9 cellular contexts compared by ENCODE assay signal in genomic region chr10:48655426-48656240, GRCh38. TPM values are rescaled to one million over a fixed set of nuclear protein-coding genes. Genes with fewer than 3 reads are reported as not detected.
DNase-seq lines count a peak whose midpoint lies in the region; ATAC-seq, FAIRE-seq and TF ChIP-seq lines count a peak whose summit lies in the region.
"Had no signal": no experiment of that assay in that cellular context is flagged by ENCODE, and none has a peak within 500 bp of the region (broad histone marks: within the 10 kb centered on the region; RNA-seq: fewer than 3 reads in every experiment).

No MANE protein-coding gene starts in this region.

- H3K4me3 ChIP-seq in Karpas-422 (ENCODE audit: low read length) (peak overlapping the region; percentile 70), K562 (peak overlapping the region; percentile 45), iPS-20b (ENCODE audit: low read length) (peak overlapping the region; percentile 45; the same call in 1 of the 2 replicates), skeletal muscle tissue (ENCODE audit: low read length in 3 of 3) (peak overlapping the region; percentile 66 to 76 (median 75))

- no peaks in the 10 kb centered on the region for H3K9me2 ChIP-seq in Karpas-422 (replicated peaks; ENCODE audit: insufficient read depth, low read length)

- ATAC-seq in GM21367 (IDR thresholded peaks at IDR 0.05; ENCODE audit: unreplicated experiment) = peak; percentile 4
- peak; percentile 70 for ATAC-seq in K562

- DNase-seq in COLO668 (lab: John Stamatoyannopoulos, UW; ENCODE audit: unreplicated experiment) = peak; percentile 66
- peak; percentile 57 for DNase-seq in Karpas-422
- peak in 3 of 4 experiments; percentile 31 to 68 (median 59) for DNase-seq in K562 (ENCODE audit: extremely low read depth in 1 of 4, low spot score in 3 of 4)
- DNase-seq in central memory CD4-positive, alpha-beta T cell = no peak
- no peak for DNase-seq in activated naive CD4-positive, alpha-beta T cell treated with Interleukin-2 at 50 U/mL for 16 hours

- TF ChIP-seq EP300 in K562 (IDR thresholded peaks at IDR 0.05; ENCODE audit: low read length) = no peak

- H3K9me3 ChIP-seq in Karpas-422 (ENCODE audit: low read length) (no peaks in the 10 kb centered on the region), K562 (replicated peaks; ENCODE audit: control insufficient read depth, insufficient read depth, low read depth, low read length) (no peaks in the 10 kb centered on the region), iPS-20b (ENCODE audit: insufficient read depth, low read depth, low read length) (no peaks in the 10 kb centered on the region), skeletal muscle tissue (ENCODE audit: control insufficient read depth in 3 of 3, low read length in 3 of 3) (no peaks in the 10 kb centered on the region)

- in situ Hi-C loops in K562 (cut with MboI) = loop anchor here (5.0 to 10.0 kb wide), 3 partner anchors 103 to 859 kb away; no protein-coding TSS in a partner anchor

- CTCF ChIA-PET in K562 (lab: Yijun Ruan, JAX; ENCODE audit: low intra/inter-chr PET ratio) = interaction anchor here (0.6 to 2.6 kb wide), 13 partner anchors 10 to 1663 kb away, joined by 3 to 46 read pairs (median 5); no protein-coding TSS in a partner anchor

- intact Hi-C loops in K562 (cut with micrococcal nuclease) = loop anchor here (2.0 kb wide), 1 partner anchor 103 kb away; no protein-coding TSS in a partner anchor

- whole genome bisulfite sequencing in K562 (ENCODE audit: insufficient coverage, low coverage, missing lambda C conversion rate) = 9% methylated on average over 51 of the region's 55 CpGs

- H3K4me2 ChIP-seq in Karpas-422 (ENCODE audit: low read depth, low read length, poor library complexity, severe bottlenecking) (peak overlapping the region; percentile 93), K562 (ENCODE audit: insufficient read depth, low read length) (peak overlapping the region; percentile 72)

- no peak for TF ChIP-seq CTCF in K562 (IDR thresholded peaks at IDR 0.05 in 2 of 3, conservative IDR thresholded peaks at IDR 0.05 in 1 of 3; ENCODE audit: insufficient read depth in 2 of 3, low read depth in 1 of 3, low read length in 3 of 3)

- FAIRE-seq in K562 (lab: Jason Lieb, UNC) = no peak

- H3K36me3 ChIP-seq in Karpas-422 (ENCODE audit: insufficient read depth, low read length) (no peaks in the 10 kb centered on the region), K562 (ENCODE audit: control insufficient read depth, insufficient read depth, low read length) (no peaks in the 10 kb centered on the region), iPS-20b (ENCODE audit: insufficient read depth, low read depth, low read length) (no peaks in the 10 kb centered on the region), skeletal muscle tissue (ENCODE audit: control insufficient read depth in 3 of 3, insufficient read depth in 3 of 3, low read length in 3 of 3) (no peaks in the 10 kb centered on the region)

- 0 out of 2 replicates have a peak overlapping the region, but pooled peaks have one; percentile 41 for H2AFZ ChIP-seq in Karpas-422 (ENCODE audit: low read length)
- H2AFZ ChIP-seq in K562 (ENCODE audit: low read depth, low read length) = peak overlapping the region; percentile 91

- no peak for TF ChIP-seq RAD21 in K562 (CRISPR knock-in tag; conservative IDR thresholded peaks at IDR 0.05 in 1 of 2, IDR thresholded peaks at IDR 0.05 in 1 of 2)

- no peaks in the 10 kb centered on the region for H4K20me1 ChIP-seq in Karpas-422 (ENCODE audit: insufficient read depth, low read depth, low read length)
- H4K20me1 ChIP-seq in K562 (replicated peaks; ENCODE audit: control insufficient read depth, insufficient read depth, low read length) = no peaks in the 10 kb centered on the region; the same call in 1 of the 2 replicates

- no TSS peak for BruUV-seq in K562 (replicated peaks; lab: Mats Ljungman, UMichigan)

- POLR2A ChIA-PET in K562 (lab: Yijun Ruan, JAX) = interaction anchor here (0.6 to 1.4 kb wide), 6 partner anchors 10 to 351 kb away, joined by 3 to 5 read pairs (median 3); no protein-coding TSS in a partner anchor

- no peak for TF ChIP-seq POLR2A in K562 (conservative IDR thresholded peaks at IDR 0.05)

- H3K9me1 ChIP-seq in K562 (ENCODE audit: control insufficient read depth, insufficient read depth, low read length) = no peaks in the 10 kb centered on the region

- H3K4me1 ChIP-seq in Karpas-422 (ENCODE audit: low read length) (peaks cover 44% of the 10 kb centered on the region), K562 (replicated peaks in 1 of 2; ENCODE audit: control insufficient read depth in 2 of 2, insufficient read depth in 2 of 2, low read length in 2 of 2) (peaks cover 10 to 24% of the 10 kb centered on the region in 2 experiments; a peak in 4 of 5 replicates), iPS-20b (ENCODE audit: insufficient read depth, low read length) (peaks cover 4% of the 10 kb centered on the region; the same call in 1 of the 2 replicates), skeletal muscle tissue (ENCODE audit: control insufficient read depth in 3 of 3, insufficient read depth in 3 of 3, low read length in 3 of 3) (peaks cover 11 to 15% (median 14%) of the 10 kb centered on the region in 3 donors)

- H3K27me3 ChIP-seq in Karpas-422 (ENCODE audit: low read length) (no peaks in the 10 kb centered on the region), K562 (ENCODE audit: control insufficient read depth in 2 of 2, insufficient read depth in 2 of 2, low read length in 2 of 2) (peaks cover 2 to 43% of the 10 kb centered on the region in 2 experiments; a peak in 3 of 5 replicates), iPS-20b (ENCODE audit: insufficient read depth, low read length) (peaks cover 40% of the 10 kb centered on the region), skeletal muscle tissue (ENCODE audit: control insufficient read depth in 3 of 3, insufficient read depth in 3 of 3, low read length in 3 of 3) (peaks cover 0 to 7% (median 6%) of the 10 kb centered on the region in 3 donors)

- H3K79me2 ChIP-seq in Karpas-422 (ENCODE audit: low read length) (no peaks in the 10 kb centered on the region), K562 (ENCODE audit: control insufficient read depth, insufficient read depth, low read length) (no peaks in the 10 kb centered on the region)

- H3K27ac ChIP-seq in Karpas-422 (ENCODE audit: low read length) = no peak overlapping the region
- no peak overlapping the region for H3K27ac ChIP-seq in K562 (ENCODE audit: extremely low read depth, low read depth, low read length)
- H3K27ac ChIP-seq in iPS-20b (ENCODE audit: low read length) = no peak overlapping the region
- peak overlapping the region; percentile 20 for H3K27ac ChIP-seq in skeletal muscle tissue (ENCODE audit: low read depth, low read length)

- H3K9ac ChIP-seq in Karpas-422 (ENCODE audit: low read length) (peak overlapping the region; percentile 61), K562 (ENCODE audit: insufficient read depth in 1 of 2, low read depth in 2 of 2, low read length in 2 of 2) (peak overlapping the region in 1 of 2 experiments; percentile 89; a peak in 2 of 4 replicates), iPS-20b (ENCODE audit: low read depth, low read length) (no peak overlapping the region), skeletal muscle tissue (ENCODE audit: low read depth in 1 of 3, low read length in 3 of 3) (peak overlapping the region; percentile 66 to 75 (median 67))

TF ChIP-seq in K562, 482 proteins besides CTCF, POLR2A, EP300 and RAD21 (continues in another document):
- peak; percentile 30; the same call in 1 of the 2 replicates for TF ChIP-seq NFE2 (IDR thresholded peaks at IDR 0.05; ENCODE audit: low read depth)

RNA-seq across cellular contexts. Expression of gene WDFY4, which starts 29.0 kb away (rescaled TPM):
- total RNA-seq in Karpas-422 (2014; rRNA removed; shearing (Covaris generic); ENCODE audit: low replicate concordance) = 144 and 181 TPM in 2 replicates
- 0.05 TPM in 1 of 2 replicates, not detected in the other for total RNA-seq in K562 (2011; cell fraction: chromatin; rRNA removed; ENCODE audit: low replicate concordance)
- not detected in 2 replicates for total RNA-seq in K562 (2011; cell fraction: nucleolus; rRNA removed)
- total RNA-seq in K562 (2011; cell fraction: nucleoplasm; rRNA removed) = not detected in 2 replicates
- total RNA-seq in K562 (2014; rRNA removed) = not detected in 2 replicates
- not detected in 2 replicates for total RNA-seq in K562 (2014; rRNA removed; fragmentation: Illumina TruSeq; extraction: Trizol)
- total RNA-seq in K562 (2015; rRNA removed; fragmentation: Illumina TruSeq; extraction: Trizol) = not detected in 2 replicates
- total RNA-seq in K562 (2021) = 0.02 and 0.29 TPM in 2 replicates
- 0.05 TPM in 1 of 2 replicates, not detected in the other for polyA plus RNA-seq in K562 (2011; rRNA removed)
- polyA plus RNA-seq in K562 (2011; cell fraction: cytosol; rRNA removed) = 0.01 and 0.03 TPM in 2 replicates
- 0.09 TPM in 1 of 2 replicates, not detected in the other for polyA plus RNA-seq in K562 (2011; cell fraction: nucleus; rRNA removed)
- polyA plus RNA-seq in K562 (2012) = 0.03 and 0.58 TPM in 2 replicates
- 0.08 TPM in 1 of 2 replicates, not detected in the other for polyA plus RNA-seq in K562 (2014; fragmentation: Illumina TruSeq; extraction: Trizol)
- polyA plus RNA-seq in K562 (2014; fragmentation: Nextera tagmentation; extraction: Ambion mirVana) = under 1 TPM in 1 of 2 experiments, not detected in 1; 0.01 TPM
- 0.01 TPM in 1 of 2 replicates, not detected in the other for polyA plus RNA-seq in K562 (2014; rRNA removed)
- polyA minus RNA-seq in K562 (2011; rRNA and poly(A)+ RNA removed) = not detected in 2 replicates
- not detected in 2 replicates for polyA minus RNA-seq in K562 (2011; cell fraction: cytosol; rRNA and poly(A)+ RNA removed)
- polyA minus RNA-seq in K562 (2011; cell fraction: nucleus; rRNA and poly(A)+ RNA removed) = not detected in 2 replicates
- total RNA-seq in skeletal muscle tissue = 2.6 TPM

RNA-seq across cellular contexts. Expression of gene ARHGAP22, which starts 50.8 kb away (rescaled TPM):
- 0.07 and 6.1 TPM in 2 replicates for total RNA-seq in Karpas-422 (2014; rRNA removed; shearing (Covaris generic); ENCODE audit: low replicate concordance)
- 9.9 and 13.9 TPM in 2 replicates for total RNA-seq in K562 (2011; cell fraction: chromatin; rRNA removed; ENCODE audit: low replicate concordance)
- 10.7 and 11.5 TPM in 2 replicates for total RNA-seq in K562 (2011; cell fraction: nucleolus; rRNA removed)
- total RNA-seq in K562 (2011; cell fraction: nucleoplasm; rRNA removed) = 8.2 and 9.7 TPM in 2 replicates
- 23.2 and 30.0 TPM in 2 replicates for total RNA-seq in K562 (2014; rRNA removed)
- total RNA-seq in K562 (2014; rRNA removed; fragmentation: Illumina TruSeq; extraction: Trizol) = 7.8 and 8.6 TPM in 2 replicates
- 12.4 and 12.7 TPM in 2 replicates for total RNA-seq in K562 (2015; rRNA removed; fragmentation: Illumina TruSeq; extraction: Trizol)
- 28.1 and 29.3 TPM in 2 replicates for total RNA-seq in K562 (2021)
- polyA plus RNA-seq in K562 (2011; rRNA removed) = 12.3 and 13.1 TPM in 2 replicates
- 12.0 and 31.3 TPM in 2 replicates for polyA plus RNA-seq in K562 (2011; cell fraction: cytosol; rRNA removed)
- 19.7 and 38.0 TPM in 2 replicates for polyA plus RNA-seq in K562 (2011; cell fraction: nucleus; rRNA removed)
- polyA plus RNA-seq in K562 (2012) = 6.0 and 12.9 TPM in 2 replicates
- 8.7 and 12.5 TPM in 2 replicates for polyA plus RNA-seq in K562 (2014; fragmentation: Illumina TruSeq; extraction: Trizol)
- 1 to 10 TPM; 1.3 to 1.4 TPM for polyA plus RNA-seq in K562 (2014; fragmentation: Nextera tagmentation; extraction: Ambion mirVana)
- 19.3 and 22.3 TPM in 2 replicates for polyA plus RNA-seq in K562 (2014; rRNA removed)
- 7.5 and 11.3 TPM in 2 replicates for polyA minus RNA-seq in K562 (2011; rRNA and poly(A)+ RNA removed)
- 15.5 and 16.6 TPM in 2 replicates for polyA minus RNA-seq in K562 (2011; cell fraction: cytosol; rRNA and poly(A)+ RNA removed)
- polyA minus RNA-seq in K562 (2011; cell fraction: nucleus; rRNA and poly(A)+ RNA removed) = 9.4 and 13.7 TPM in 2 replicates
- total RNA-seq in skeletal muscle tissue = 1.0 TPM
- total RNA-seq: T-helper 2 cell treated with Interferon-gamma antibody and Interleukin-4, amounts not matched to agents 100 ng/mL and 5 ng/mL, for 36 hours had no signal

Comparison
In these comparisons a context has a peak if more than half of its experiments do, and no peak if none do; other contexts are left out.
1. DNase-seq: peak in COLO668 (single experiment), Karpas-422 (single experiment) and K562 (3 of 4); none in central memory CD4-positive, alpha-beta T cell (single experiment) and activated naive CD4-positive, alpha-beta T cell treated with Interleukin-2 at 50 U/mL for 16 hours (single experiment).
2. RNA of gene WDFY4, which starts 29.0 kb away (total RNA-seq): 144 to 181 TPM in Karpas-422; 2.6 TPM in skeletal muscle tissue (single experiment) and 0.02 to 0.29 TPM in K562; every median in the first group is over 10 times any median in the second.
3. Peak in every context shown above with its lines, with median percentiles within 50 percentile points of each other: H3K4me3 ChIP-seq.